In genomic region chr2:240358080-240358479, GRCh38 we compare ENCODE assay signal across 23 cellular contexts.
"Had no signal": no experiment of that assay in that cellular context is flagged by ENCODE, and none has a peak within 500 bp of the region (broad histone marks: within the 10 kb centered on the region; RNA-seq: fewer than 3 reads in every experiment).

No MANE protein-coding gene starts in this region.

- ATAC-seq: activated CD4-positive, alpha-beta T cell treated with anti-CD3 and anti-CD28 coated beads for 36 hours; activated T-cell treated with anti-CD3 and anti-CD28 coated beads, Interleukin-2, amount 50 U/mL, for 4 hours; gastroesophageal sphincter; natural killer cell; psoas muscle; upper lobe of right lung had no signal

- H3K9me3 ChIP-seq: ovary, thyroid gland had no signal

- H3K27me3 ChIP-seq: ovary, right atrium auricular region, thyroid gland, upper lobe of right lung had no signal

- H3K4me1 ChIP-seq: psoas muscle, right atrium auricular region, thyroid gland, upper lobe of right lung had no signal

- DNase-seq: activated CD4-positive, alpha-beta T cell treated with anti-CD3 and anti-CD28 coated beads for 36 hours; activated CD4-positive, alpha-beta T cell treated with anti-CD3 and anti-CD28 coated beads, Interleukin-2, amount 50 U/mL, for 4 hours; activated CD8-positive, alpha-beta memory T cell treated with anti-CD3 and anti-CD28 coated beads, Interleukin-2, amount 50 U/mL, for 48 hours; activated naive CD4-positive, alpha-beta T cell; activated T-cell treated with anti-CD3 and anti-CD28 coated beads, Interleukin-2, amount 50 U/mL, for 4 hours; amniotic stem cell; cerebellar nuclear complex; cortex of kidney; heart right ventricle; mammary epithelial cell; midbrain; natural killer cell; psoas muscle; stimulated activated CD4-positive, alpha-beta T cell treated with anti-CD3 and anti-CD28 coated beads, Interleukin-12 subunit alpha, Interleukin-12 subunit beta, amount 100 ng/mL, for 4 hours; stimulated activated CD4-positive, alpha-beta T cell treated with anti-CD3 and anti-CD28 coated beads, Interleukin-4, amount 100 ng/mL, for 4 hours; substantia nigra; T-helper 9 cell; thyroid gland; upper lobe of right lung had no signal

- H3K27ac ChIP-seq: epithelial cell of prostate, gastroesophageal sphincter, heart right ventricle, ovary, psoas muscle, right atrium auricular region, thyroid gland, upper lobe of right lung had no signal

- H3K4me3 ChIP-seq: gastroesophageal sphincter, heart right ventricle, ovary, psoas muscle, right atrium auricular region, thyroid gland, upper lobe of right lung had no signal

- H3K36me3 ChIP-seq: gastroesophageal sphincter, heart right ventricle, ovary, right atrium auricular region, thyroid gland, upper lobe of right lung had no signal
